In genomic region chrX:2960861-2961515, GRCh38 we compare ENCODE assay signal across 1 cellular context.
TF ChIP-seq lines count a peak whose summit lies in the region.

No MANE protein-coding gene starts in this region.

TF ChIP-seq in H1, 55 proteins besides CTCF, POLR2A, EP300 and RAD21:
- TF ChIP-seq EGR1 (IDR thresholded peaks at IDR 0.05; ENCODE audit: borderline replicate concordance, low read depth, low read length) (no peak), POLR2AphosphoS5 (IDR thresholded peaks at IDR 0.05; ENCODE audit: low read depth, low read length) (no peak), CHD1 (IDR thresholded peaks at IDR 0.05; ENCODE audit: low read depth, low read length) (no peak), SP4 (IDR thresholded peaks at IDR 0.05; ENCODE audit: low read length) (no peak), SIN3A (conservative IDR thresholded peaks at IDR 0.05 in 1 of 2, IDR thresholded peaks at IDR 0.05 in 1 of 2; ENCODE audit: low read depth in 1 of 2, low read length in 2 of 2) (no peak), HDAC6 (IDR thresholded peaks at IDR 0.05; ENCODE audit: low read depth, low read length) (no peak), ZNF274 (IDR thresholded peaks at IDR 0.05; ENCODE audit: borderline replicate concordance, extremely low read depth, low read length) (no peak), YY1 (IDR thresholded peaks at IDR 0.05; ENCODE audit: low read depth, low read length) (no peak)
